ENCODE assay signal across 13 cellular contexts in the genomic region with DNA sequence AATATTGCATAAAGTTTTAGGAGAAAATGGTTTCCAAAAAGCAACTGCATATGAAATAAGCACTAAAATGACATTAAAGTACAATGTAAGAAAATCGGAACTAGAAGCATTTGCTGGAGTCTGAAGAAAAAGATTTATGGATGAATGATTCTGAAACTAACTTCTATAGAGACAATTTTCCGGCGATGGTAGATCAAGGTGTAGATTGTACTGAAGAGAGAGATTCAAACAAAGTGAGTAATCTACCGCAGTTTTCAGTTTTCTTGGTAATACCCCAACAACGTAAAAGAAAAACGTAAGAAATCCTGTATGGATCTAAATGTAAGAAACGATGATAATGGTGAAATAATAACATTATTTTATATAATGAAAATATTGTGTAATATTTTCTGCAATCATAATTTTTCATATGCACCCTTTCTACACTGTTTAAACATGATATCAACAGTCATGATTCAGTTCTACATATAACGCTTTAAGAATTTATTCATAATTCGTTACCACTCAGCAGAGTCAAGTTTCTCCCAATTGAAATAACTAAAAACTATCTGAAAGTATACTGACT. TPM values are rescaled to one million over a fixed set of nuclear protein-coding genes. Genes with fewer than 3 reads are reported as not detected.
DNase-seq lines count a peak whose midpoint lies in the region; ATAC-seq and TF ChIP-seq lines count a peak whose summit lies in the region.
"Had no signal": no experiment of that assay in that cellular context is flagged by ENCODE, and none has a peak within 500 bp of the region (broad histone marks: within the 10 kb centered on the region; RNA-seq: fewer than 3 reads in every experiment).

No MANE protein-coding gene starts in this region.

- POLR2A ChIA-PET in activated CD8-positive, alpha-beta T cell treated with anti-CD3 and anti-CD28 coated beads, Interleukin-2, amount 10 ng/mL, durations not matched to agents 7 days and 5 days (lab: Charles Lee) = no interaction called here

- CTCF ChIA-PET in activated naive CD4-positive, alpha-beta T cell treated with anti-CD3 and anti-CD28 coated beads for 36 hours (lab: Charles Lee) = no interaction called here
- CTCF ChIA-PET in activated CD8-positive, alpha-beta T cell treated with anti-CD3 and anti-CD28 coated beads, Interleukin-2, amount 10 ng/mL, durations not matched to agents 7 days and 5 days (lab: Charles Lee) = interaction anchor here (1.0 kb wide), 1 partner anchor 17 kb away, joined by 3 read pairs; no protein-coding TSS in a partner anchor

- H3K27me3 Mint-ChIP-seq in activated naive CD4-positive, alpha-beta T cell treated with anti-CD3 and anti-CD28 coated beads for 36 hours (ENCODE audit: low read depth) = no peaks in the 10 kb centered on the region
- H3K27me3 Mint-ChIP-seq in activated CD8-positive, alpha-beta T cell treated with anti-CD3 and anti-CD28 coated beads, Interleukin-2, amount 10 ng/mL, durations not matched to agents 7 days and 5 days (ENCODE audit: low read depth) = peaks cover 7% of the 10 kb centered on the region

- TF ChIP-seq CTCF in smooth muscle cell (IDR thresholded peaks at IDR 0.05; ENCODE audit: borderline replicate concordance, insufficient read depth, poor library complexity, severe bottlenecking) = no peak

- WGBS in smooth muscle cell (ENCODE audit: low lambda C conversion rate) = 96% methylated on average over 9 of the region's 9 CpGs

- peaks cover 2% of the 10 kb centered on the region for H3K9me3 Mint-ChIP-seq in activated naive CD4-positive, alpha-beta T cell treated with anti-CD3 and anti-CD28 coated beads for 36 hours
- H3K9me3 Mint-ChIP-seq in activated naive CD4-positive, alpha-beta T cell treated with anti-CD3 and anti-CD28 coated beads, Interleukin-2, amount 50 U/mL, for 72 hours = no peaks in the 10 kb centered on the region
- no peaks in the 10 kb centered on the region for H3K9me3 Mint-ChIP-seq in activated CD8-positive, alpha-beta T cell treated with anti-CD3 and anti-CD28 coated beads, Interleukin-2, amount 10 ng/mL, durations not matched to agents 7 days and 5 days (ENCODE audit: insufficient read depth)
- H3K9me3 Mint-ChIP-seq: IgD-negative memory B cell had no signal

- DNase-seq in activated naive CD4-positive, alpha-beta T cell treated with anti-CD3 and anti-CD28 coated beads for 36 hours = no peak
- DNase-seq in activated naive CD4-positive, alpha-beta T cell treated with anti-CD3 and anti-CD28 coated beads, Interleukin-2, amount 50 U/mL, for 72 hours (ENCODE audit: low spot score in 2 of 2) = no peak
- no peak for DNase-seq in activated CD8-positive, alpha-beta T cell treated with anti-CD3 and anti-CD28 coated beads, Interleukin-2, amount 10 ng/mL, durations not matched to agents 7 days and 5 days
- DNase-seq in smooth muscle cell (lab: John Stamatoyannopoulos, UW; ENCODE audit: unreplicated experiment) (no peak), COR-L47 (lab: John Stamatoyannopoulos, UW) (no peak), SK-N-DZ (ENCODE audit: low spot score) (no peak)
- DNase-seq: activated CD4-positive, alpha-beta T cell treated with anti-CD3 and anti-CD28 coated beads, Interleukin-2, amount 50 U/mL, for 4 hours; stimulated activated CD4-positive, alpha-beta T cell treated with anti-CD3 and anti-CD28 coated beads, Interleukin-15, amount 100 ng/mL, for 24 hours; stimulated activated naive CD4-positive, alpha-beta T cell had no signal

- no peaks in the 10 kb centered on the region for H3K27me3 ChIP-seq in smooth muscle cell (ENCODE audit: low read depth)
- H3K27me3 ChIP-seq: esophagus muscularis mucosa had no signal

- intact Hi-C loops in activated naive CD4-positive, alpha-beta T cell treated with anti-CD3 and anti-CD28 coated beads for 36 hours (cut with micrococcal nuclease) = loop anchor here (2.0 kb wide), 1 partner anchor 15 kb away; no protein-coding TSS in a partner anchor

- no peak overlapping the region for H3K27ac Mint-ChIP-seq in activated naive CD4-positive, alpha-beta T cell treated with anti-CD3 and anti-CD28 coated beads for 36 hours
- peak overlapping the region in 1 of 2 donors; percentile 91 for H3K27ac Mint-ChIP-seq in activated naive CD4-positive, alpha-beta T cell treated with anti-CD3 and anti-CD28 coated beads, Interleukin-2, amount 50 U/mL, for 72 hours
- peak overlapping the region; percentile 84 for H3K27ac Mint-ChIP-seq in activated CD8-positive, alpha-beta T cell treated with anti-CD3 and anti-CD28 coated beads, Interleukin-2, amount 10 ng/mL, durations not matched to agents 7 days and 5 days

- H3K36me3 ChIP-seq in smooth muscle cell (ENCODE audit: low read depth) = no peaks in the 10 kb centered on the region

- no peak overlapping the region for H2AFZ ChIP-seq in smooth muscle cell (ENCODE audit: low read depth)

- peak overlapping the region; percentile 92 for H3K4me2 ChIP-seq in smooth muscle cell

- H3K4me3 ChIP-seq in smooth muscle cell = no peak overlapping the region

- H3K27ac ChIP-seq in smooth muscle cell (ENCODE audit: low read depth) = no peak overlapping the region
- H3K27ac ChIP-seq: esophagus muscularis mucosa had no signal

- no peaks in the 10 kb centered on the region for H3K36me3 Mint-ChIP-seq in activated naive CD4-positive, alpha-beta T cell treated with anti-CD3 and anti-CD28 coated beads for 36 hours (ENCODE audit: low read depth)
- H3K36me3 Mint-ChIP-seq in activated naive CD4-positive, alpha-beta T cell treated with anti-CD3 and anti-CD28 coated beads, Interleukin-2, amount 50 U/mL, for 72 hours = peaks cover 16% of the 10 kb centered on the region in 2 donors
- H3K36me3 Mint-ChIP-seq in activated CD8-positive, alpha-beta T cell treated with anti-CD3 and anti-CD28 coated beads, Interleukin-2, amount 10 ng/mL, durations not matched to agents 7 days and 5 days (ENCODE audit: low read depth) = peaks cover 7% of the 10 kb centered on the region

- ATAC-seq in activated naive CD4-positive, alpha-beta T cell treated with anti-CD3 and anti-CD28 coated beads, Interleukin-2, amount 50 U/mL, for 72 hours = no peak
- ATAC-seq in activated CD8-positive, alpha-beta T cell treated with anti-CD3 and anti-CD28 coated beads, Interleukin-2, amount 10 ng/mL, durations not matched to agents 7 days and 5 days = no peak
- ATAC-seq: Right ventricle myocardium inferior had no signal

- H3K79me2 ChIP-seq in smooth muscle cell (ENCODE audit: low read depth) = no peaks in the 10 kb centered on the region

- no peaks in the 10 kb centered on the region for H3K9me3 ChIP-seq in smooth muscle cell (replicated peaks; ENCODE audit: low read depth)
- H3K9me3 ChIP-seq: esophagus muscularis mucosa had no signal

- peaks cover 24% of the 10 kb centered on the region for H3K4me1 Mint-ChIP-seq in activated naive CD4-positive, alpha-beta T cell treated with anti-CD3 and anti-CD28 coated beads for 36 hours (ENCODE audit: low read depth)
- peaks cover 35% of the 10 kb centered on the region for H3K4me1 Mint-ChIP-seq in activated CD8-positive, alpha-beta T cell treated with anti-CD3 and anti-CD28 coated beads, Interleukin-2, amount 10 ng/mL, durations not matched to agents 7 days and 5 days (ENCODE audit: low read depth)

- H3K4me3 Mint-ChIP-seq in activated naive CD4-positive, alpha-beta T cell treated with anti-CD3 and anti-CD28 coated beads for 36 hours = peak overlapping the region; percentile 80
- peak overlapping the region; percentile 77 for H3K4me3 Mint-ChIP-seq in activated CD8-positive, alpha-beta T cell treated with anti-CD3 and anti-CD28 coated beads, Interleukin-2, amount 10 ng/mL, durations not matched to agents 7 days and 5 days

- H3F3A ChIP-seq in smooth muscle cell (ENCODE audit: low read depth) = no peaks in the 10 kb centered on the region

- H4K20me1 ChIP-seq in smooth muscle cell (ENCODE audit: low read depth) = no peaks in the 10 kb centered on the region

- H3K9ac ChIP-seq in smooth muscle cell (ENCODE audit: low read depth) = no peak overlapping the region

- H3K4me1 ChIP-seq in smooth muscle cell (ENCODE audit: low read depth) = peaks cover 13% of the 10 kb centered on the region

RNA-seq across cellular contexts. Expression of a gene that starts 1.8 kb away (rescaled TPM):
- total RNA-seq in activated naive CD4-positive, alpha-beta T cell treated with anti-CD3 and anti-CD28 coated beads for 36 hours = 1 to 10 TPM; 6.9 to 8.0 TPM
- 1 to 10 TPM; 7.5 to 8.8 TPM for total RNA-seq in activated naive CD4-positive, alpha-beta T cell treated with anti-CD3 and anti-CD28 coated beads, Interleukin-2, amount 50 U/mL, for 72 hours
- total RNA-seq in activated CD8-positive, alpha-beta T cell treated with anti-CD3 and anti-CD28 coated beads, Interleukin-2, amount 10 ng/mL, durations not matched to agents 7 days and 5 days = 10 to 100 TPM; 11.6 to 11.7 TPM
- total RNA-seq in smooth muscle cell = 8.3 and 9.6 TPM in 2 replicates
- polyA plus RNA-seq in smooth muscle cell = 9.4 and 11.6 TPM in 2 replicates
- polyA plus RNA-seq in SK-N-DZ (2014; cell fraction: cytosol; rRNA removed) = 37.1 and 38.6 TPM in 2 replicates
- polyA plus RNA-seq in SK-N-DZ (2014; cell fraction: nucleus; rRNA removed) = 36.0 and 41.9 TPM in 2 replicates

RNA-seq across cellular contexts. Expression of a gene that starts 11.2 kb away (rescaled TPM):
- total RNA-seq in activated naive CD4-positive, alpha-beta T cell treated with anti-CD3 and anti-CD28 coated beads for 36 hours = not detected
- total RNA-seq in activated naive CD4-positive, alpha-beta T cell treated with anti-CD3 and anti-CD28 coated beads, Interleukin-2, amount 50 U/mL, for 72 hours = under 1 TPM in 1 of 2 donors, not detected in 1; 0.04 TPM
- not detected for total RNA-seq in activated CD8-positive, alpha-beta T cell treated with anti-CD3 and anti-CD28 coated beads, Interleukin-2, amount 10 ng/mL, durations not matched to agents 7 days and 5 days
- total RNA-seq in smooth muscle cell = under 0.01 TPM in 1 of 2 replicates, not detected in the other
- polyA plus RNA-seq in smooth muscle cell = 0.05 and 0.07 TPM in 2 replicates
- not detected in 2 replicates for polyA plus RNA-seq in SK-N-DZ (2014; cell fraction: cytosol; rRNA removed)
- not detected in 2 replicates for polyA plus RNA-seq in SK-N-DZ (2014; cell fraction: nucleus; rRNA removed)
- total RNA-seq: bronchial epithelial cell had no signal
- polyA plus RNA-seq: IgD-negative memory B cell had no signal

RNA-seq across cellular contexts. Expression of a gene that starts 15.9 kb away (rescaled TPM):
- total RNA-seq in activated naive CD4-positive, alpha-beta T cell treated with anti-CD3 and anti-CD28 coated beads for 36 hours = 1 to 10 TPM; 6.1 to 7.2 TPM
- 10 to 100 TPM; 11.3 to 16.3 TPM for total RNA-seq in activated naive CD4-positive, alpha-beta T cell treated with anti-CD3 and anti-CD28 coated beads, Interleukin-2, amount 50 U/mL, for 72 hours
- 10 to 100 TPM; 20.0 to 25.1 TPM for total RNA-seq in activated CD8-positive, alpha-beta T cell treated with anti-CD3 and anti-CD28 coated beads, Interleukin-2, amount 10 ng/mL, durations not matched to agents 7 days and 5 days
- total RNA-seq in smooth muscle cell = 24.4 and 35.6 TPM in 2 replicates
- polyA plus RNA-seq in smooth muscle cell = 14.2 and 19.6 TPM in 2 replicates
- polyA plus RNA-seq in SK-N-DZ (2014; cell fraction: cytosol; rRNA removed) = 21.8 and 27.4 TPM in 2 replicates
- 34.4 and 46.3 TPM in 2 replicates for polyA plus RNA-seq in SK-N-DZ (2014; cell fraction: nucleus; rRNA removed)

RNA-seq across cellular contexts. Expression of a gene that starts 44.8 kb away (rescaled TPM):
- total RNA-seq in activated naive CD4-positive, alpha-beta T cell treated with anti-CD3 and anti-CD28 coated beads for 36 hours = 10 to 100 TPM; 39.7 to 39.8 TPM
- total RNA-seq in activated naive CD4-positive, alpha-beta T cell treated with anti-CD3 and anti-CD28 coated beads, Interleukin-2, amount 50 U/mL, for 72 hours = 10 to 100 TPM; 53.1 to 56.1 TPM
- total RNA-seq in activated CD8-positive, alpha-beta T cell treated with anti-CD3 and anti-CD28 coated beads, Interleukin-2, amount 10 ng/mL, durations not matched to agents 7 days and 5 days = 100 to 1,000 TPM; 111 to 114 TPM
- total RNA-seq in smooth muscle cell = 2.7 and 3.6 TPM in 2 replicates
- 6.8 and 9.3 TPM in 2 replicates for polyA plus RNA-seq in smooth muscle cell
- polyA plus RNA-seq in SK-N-DZ (2014; cell fraction: cytosol; rRNA removed) = 40.7 and 47.4 TPM in 2 replicates
- polyA plus RNA-seq in SK-N-DZ (2014; cell fraction: nucleus; rRNA removed) = 44.9 and 69.3 TPM in 2 replicates
- polyA plus RNA-seq: IgD-negative memory B cell had no signal
